Comparison of ENCODE assay signal across 19 cellular contexts in genomic region chr6:143998686-143999085, GRCh38. TPM values are rescaled to one million over a fixed set of nuclear protein-coding genes. Genes with fewer than 3 reads are reported as not detected.
A peak's percentile ranks its signal among the peaks of the same experiment; 100 is the strongest.
DNase-seq lines count a peak whose midpoint lies in the region; ATAC-seq and TF ChIP-seq lines count a peak whose summit lies in the region.
"Had no signal": no experiment of that assay in that cellular context is flagged by ENCODE, and none has a peak within 500 bp of the region (broad histone marks: within the 10 kb centered on the region; RNA-seq: fewer than 3 reads in every experiment).

No MANE protein-coding gene starts in this region.

- ATAC-seq in upper lobe of right lung = no peak
- ATAC-seq: CD8-positive, alpha-beta T cell; GM12878 had no signal

- in situ Hi-C loops in GM23248 (cut with MboI) = no loop called here

- H3K9ac ChIP-seq in GM23248 = no peak overlapping the region
- peak overlapping the region; percentile 50 for H3K9ac ChIP-seq in mesenchymal stem cell (ENCODE audit: low read length)
- H3K9ac ChIP-seq: BLaER1 treated with 17β-estradiol and CSF1 and Interleukin-3, amounts not matched to agents 10 nM and 100 nM had no signal

- H3K36me3 ChIP-seq in GM23248 (ENCODE audit: low read depth) (peaks cover 9% of the 10 kb centered on the region; the same call in 1 of the 2 replicates), mesenchymal stem cell (ENCODE audit: control insufficient read depth in 1 of 2, insufficient read depth in 2 of 2, low read depth in 1 of 2, low read length in 2 of 2) (peaks cover 0 to 15% of the 10 kb centered on the region in 2 experiments), osteoblast (ENCODE audit: insufficient read depth, low read length) (no peaks in the 10 kb centered on the region), upper lobe of right lung (no peaks in the 10 kb centered on the region)
- H3K36me3 ChIP-seq: BLaER1 treated with 17β-estradiol and CSF1 and Interleukin-3, amounts not matched to agents 10 nM and 100 nM had no signal

- H3K27ac ChIP-seq in GM23248 (peak overlapping the region; percentile 3; the same call in 1 of the 2 replicates), mesenchymal stem cell (ENCODE audit: low read length, poor library complexity, severe bottlenecking) (no peak overlapping the region), osteoblast (ENCODE audit: low read depth, low read length) (peak overlapping the region; percentile 46), upper lobe of right lung (no peak overlapping the region)
- H3K27ac ChIP-seq: BLaER1 treated with 17β-estradiol and CSF1 and Interleukin-3, amounts not matched to agents 10 nM and 100 nM; C4-2B had no signal

- H2BK12ac ChIP-seq in mesenchymal stem cell (ENCODE audit: low read length in 2 of 2) = no peak overlapping the region

- H3K14ac ChIP-seq in mesenchymal stem cell (ENCODE audit: low read length in 2 of 2) = no peak overlapping the region

- H4K20me1 ChIP-seq in GM23248 (ENCODE audit: insufficient read depth) (no peaks in the 10 kb centered on the region), osteoblast (ENCODE audit: insufficient read depth, low read length) (no peaks in the 10 kb centered on the region)
- H4K20me1 ChIP-seq: BLaER1 treated with 17β-estradiol and CSF1 and Interleukin-3, amounts not matched to agents 10 nM and 100 nM had no signal

- no peaks in the 10 kb centered on the region for H3K9me2 ChIP-seq in GM23248 (ENCODE audit: insufficient read depth)

- 86 to 94% methylated on average over 2 of the region's 2 CpGs for WGBS in GM23248 (ENCODE audit: low coverage in 1 of 2, low lambda C conversion rate in 2 of 2, missing lambda C conversion rate in 2 of 2), 2 experiments
- 77% methylated on average over 2 of the region's 2 CpGs for WGBS in mesenchymal stem cell

- H3K4me3 ChIP-seq in GM23248 = no peak overlapping the region
- no peak overlapping the region for H3K4me3 ChIP-seq in mesenchymal stem cell (ENCODE audit: insufficient read depth in 1 of 2, low read depth in 1 of 2, low read length in 2 of 2)
- H3K4me3 ChIP-seq in osteoblast (ENCODE audit: insufficient read depth, low read length) = no peak overlapping the region
- no peak overlapping the region for H3K4me3 ChIP-seq in upper lobe of right lung
- H3K4me3 ChIP-seq: BLaER1 treated with 17β-estradiol and CSF1 and Interleukin-3, amounts not matched to agents 10 nM and 100 nM; GM12878 had no signal

- no peak overlapping the region for H4K91ac ChIP-seq in mesenchymal stem cell (ENCODE audit: low read length)

- H3K4me2 ChIP-seq in GM23248 (ENCODE audit: unreplicated experiment) (no peak overlapping the region), mesenchymal stem cell (ENCODE audit: low read length, poor library complexity, severe bottlenecking) (no peak overlapping the region), osteoblast (ENCODE audit: insufficient read depth, low read length) (no peak overlapping the region)
- H3K4me2 ChIP-seq: BLaER1 treated with 17β-estradiol and CSF1 and Interleukin-3, amounts not matched to agents 10 nM and 100 nM had no signal

- no peak overlapping the region for H2BK15ac ChIP-seq in mesenchymal stem cell (ENCODE audit: low read depth, poor library complexity, severe bottlenecking)

- no peaks in the 10 kb centered on the region for H3K4me1 ChIP-seq in GM23248 (ENCODE audit: insufficient read depth)
- H3K4me1 ChIP-seq in mesenchymal stem cell (ENCODE audit: control insufficient read depth, insufficient read depth, low read depth, low read length) = no peaks in the 10 kb centered on the region
- H3K4me1 ChIP-seq in osteoblast (ENCODE audit: insufficient read depth, low read length) = no peaks in the 10 kb centered on the region
- no peaks in the 10 kb centered on the region for H3K4me1 ChIP-seq in upper lobe of right lung
- H3K4me1 ChIP-seq: BLaER1 treated with 17β-estradiol and CSF1 and Interleukin-3, amounts not matched to agents 10 nM and 100 nM; Caco-2 had no signal

- no peak overlapping the region for H2BK5ac ChIP-seq in mesenchymal stem cell (ENCODE audit: low read depth, low read length, poor library complexity, severe bottlenecking)

- TF ChIP-seq CTCF in osteoblast (IDR thresholded peaks at IDR 0.05; ENCODE audit: extremely low read depth, low read depth, low read length) = no peak
- no peak for TF ChIP-seq CTCF in upper lobe of right lung (IDR thresholded peaks at IDR 0.05)

- H2AFZ ChIP-seq in GM23248 = no peak overlapping the region
- no peak overlapping the region for H2AFZ ChIP-seq in mesenchymal stem cell (ENCODE audit: low read depth, low read length)
- no peak overlapping the region for H2AFZ ChIP-seq in osteoblast (ENCODE audit: low read length)

- H2AK5ac ChIP-seq in mesenchymal stem cell (ENCODE audit: low read length, severe bottlenecking) = no peak overlapping the region

- intact Hi-C loops in upper lobe of right lung (cut with DNase I) = no loop called here

- H3K23ac ChIP-seq in mesenchymal stem cell (ENCODE audit: low read length in 2 of 2) = no peak overlapping the region

- no peaks in the 10 kb centered on the region for H3F3A ChIP-seq in GM23248 (ENCODE audit: insufficient read depth)

- H3K18ac ChIP-seq in mesenchymal stem cell (ENCODE audit: low read depth in 1 of 2, low read length in 2 of 2) = no peak overlapping the region

- DNase-seq in GM23248 = no peak
- DNase-seq in NCI-H524 treated with DMSO at 0.1 percent for 48 hours (lab: John Stamatoyannopoulos, UW) = peak; percentile 68
- no peak for DNase-seq in mesenchymal stem cell
- no peak for DNase-seq in osteoblast (ENCODE audit: insufficient read length, low spot score, missing footprints)
- DNase-seq in T-helper 9 cell = no peak
- DNase-seq in upper lobe of right lung = no peak
- no peak for DNase-seq in central memory CD4-positive, alpha-beta T cell
- no peak for DNase-seq in NCI-H146 treated with DMSO at 0.1 percent for 48 hours (lab: John Stamatoyannopoulos, UW; ENCODE audit: unreplicated experiment)
- DNase-seq: 8988T; AML-193; Caco-2; Calu3; CD4-positive, alpha-beta T cell; CD8-positive, alpha-beta T cell; DND-41; GDM1 had no signal

- H4K8ac ChIP-seq in mesenchymal stem cell (ENCODE audit: low read length) = no peak overlapping the region

- H3K4ac ChIP-seq in mesenchymal stem cell (ENCODE audit: low read depth in 1 of 2, low read length in 2 of 2) = no peak overlapping the region

- H3K79me1 ChIP-seq in mesenchymal stem cell (replicated peaks; ENCODE audit: low read length, poor library complexity, severe bottlenecking) = no peaks in the 10 kb centered on the region

- no peaks in the 10 kb centered on the region for H3K9me3 ChIP-seq in GM23248 (ENCODE audit: low read depth)
- no peaks in the 10 kb centered on the region for H3K9me3 ChIP-seq in mesenchymal stem cell (ENCODE audit: control insufficient read depth, low read length)
- no peaks in the 10 kb centered on the region for H3K9me3 ChIP-seq in osteoblast (ENCODE audit: low read depth, low read length)
- H3K9me3 ChIP-seq in upper lobe of right lung = no peaks in the 10 kb centered on the region

- H3K27me3 ChIP-seq in GM23248 (replicated peaks; ENCODE audit: insufficient read depth) (no peaks in the 10 kb centered on the region), mesenchymal stem cell (ENCODE audit: control insufficient read depth in 1 of 2, insufficient read depth in 1 of 2, low read length in 2 of 2) (no peaks in the 10 kb centered on the region), osteoblast (ENCODE audit: insufficient read depth, low read length) (no peaks in the 10 kb centered on the region), upper lobe of right lung (no peaks in the 10 kb centered on the region)
- H3K27me3 ChIP-seq: BLaER1 treated with 17β-estradiol and CSF1 and Interleukin-3, amounts not matched to agents 10 nM and 100 nM had no signal

- no peak overlapping the region for H2BK120ac ChIP-seq in mesenchymal stem cell (ENCODE audit: low read depth, low read length)

- H3K79me2 ChIP-seq in GM23248 (ENCODE audit: insufficient read depth) (peaks cover 100% of the 10 kb centered on the region), osteoblast (ENCODE audit: insufficient read depth, low read length) (peaks cover 50% of the 10 kb centered on the region)

RNA-seq across cellular contexts. Expression of gene PLAGL1, which starts 9.4 kb away (rescaled TPM):
- total RNA-seq in GM23248 (2014; rRNA removed; shearing (Covaris generic)) = 20.7 and 22.8 TPM in 2 replicates
- 42.2 and 43.8 TPM in 2 replicates for polyA plus RNA-seq in GM23248 (2016; fragmentation: Nextera tagmentation; extraction: Ambion mirVana)
- 39.6 TPM for polyA plus RNA-seq in mesenchymal stem cell (2013, experiment 1 of 2)
- polyA plus RNA-seq in mesenchymal stem cell (2013, experiment 2 of 2) = 38.7 TPM
- 16.6 and 22.4 TPM in 2 replicates for total RNA-seq in osteoblast
- 34.8 TPM for total RNA-seq in upper lobe of right lung

Comparison
In these comparisons a context has a peak if more than half of its experiments do, and no peak if none do; other contexts are left out.
1. H3K27ac ChIP-seq: peak in GM23248 (single experiment) and osteoblast (single experiment); none in mesenchymal stem cell (single experiment) and upper lobe of right lung (single experiment).